Comparison of ENCODE assay signal across 21 cellular contexts in the genomic region with DNA sequence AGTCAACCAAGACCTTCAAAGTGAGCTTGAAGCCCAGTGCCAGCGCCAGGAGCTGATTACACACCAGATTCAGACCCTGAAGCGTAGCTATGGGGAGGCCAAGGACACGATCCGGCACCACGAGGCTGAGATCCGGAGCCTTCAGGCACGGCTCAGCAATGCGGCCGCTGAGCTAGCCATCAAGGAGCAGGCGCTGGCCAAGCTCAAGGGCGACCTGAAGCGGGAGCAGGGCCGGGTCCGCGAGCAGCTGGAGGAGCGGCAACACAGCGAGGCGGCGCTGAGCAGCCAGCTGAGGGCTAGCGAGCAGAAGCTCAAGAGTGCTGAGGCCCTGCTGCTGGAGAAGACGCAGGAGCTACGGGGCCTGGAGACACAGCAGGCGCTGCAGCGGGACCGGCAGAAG. TPM values are rescaled to one million over a fixed set of nuclear protein-coding genes. Genes with fewer than 3 reads are reported as not detected.
DNase-seq lines count a peak whose midpoint lies in the region; ATAC-seq, FAIRE-seq and TF ChIP-seq lines count a peak whose summit lies in the region.
"Had no signal": no experiment of that assay in that cellular context is flagged by ENCODE, and none has a peak within 500 bp of the region (broad histone marks: within the 10 kb centered on the region; RNA-seq: fewer than 3 reads in every experiment).

No MANE protein-coding gene starts in this region.

- TF ChIP-seq POLR2A in HepG2 (IDR thresholded peaks at IDR 0.05; ENCODE audit: insufficient read depth in 1 of 2, low read depth in 2 of 2, low read length in 2 of 2), result no peak
- TF ChIP-seq POLR2A in right lobe of liver (IDR thresholded peaks at IDR 0.05), result no peak
- TF ChIP-seq POLR2A in adrenal gland (IDR thresholded peaks at IDR 0.05), result no peak

- H3K79me2 ChIP-seq in HepG2 (ENCODE audit: insufficient read depth, low read length) (no peaks in the 10 kb centered on the region), osteoblast (ENCODE audit: insufficient read depth, low read length) (peaks cover 32% of the 10 kb centered on the region)

- H4K20me1 ChIP-seq in HepG2 (ENCODE audit: insufficient read depth, low read length), result no peaks in the 10 kb centered on the region
- peaks cover 54% of the 10 kb centered on the region for H4K20me1 ChIP-seq in osteoblast (ENCODE audit: insufficient read depth, low read length)

- H3K27ac ChIP-seq in HepG2 (ENCODE audit: extremely low read length, insufficient read depth, low read length) (no peak overlapping the region), right lobe of liver (no peak overlapping the region), adrenal gland (peak overlapping the region in 1 of 5 donors; percentile 34), osteoblast (ENCODE audit: low read depth, low read length) (no peak overlapping the region)

- H3K9ac ChIP-seq in HepG2 (ENCODE audit: insufficient read depth, low read depth, low read length), result no peak overlapping the region

- no peak for TF ChIP-seq RAD21 in HepG2 (CRISPR knock-in tag; IDR thresholded peaks at IDR 0.05)

- no peak overlapping the region for H3K4me2 ChIP-seq in HepG2 (ENCODE audit: low read depth, low read length)
- no peak overlapping the region for H3K4me2 ChIP-seq in osteoblast (ENCODE audit: insufficient read depth, low read length)
- H3K4me2 ChIP-seq: GM23338 had no signal

- no peak for FAIRE-seq in HepG2 (lab: Jason Lieb, UNC)
- FAIRE-seq: D721Med, G401.6, GM12892, GM18507, H54, HTR-8/SVneo had no signal

- H2AFZ ChIP-seq in HepG2 (ENCODE audit: low read length) (no peak overlapping the region), osteoblast (ENCODE audit: low read length) (no peak overlapping the region)
- H2AFZ ChIP-seq: GM23338 had no signal

- no peaks in the 10 kb centered on the region for H3K27me3 ChIP-seq in HepG2 (ENCODE audit: control insufficient read depth in 1 of 2, insufficient read depth in 2 of 2, low read length in 2 of 2)
- no peaks in the 10 kb centered on the region for H3K27me3 ChIP-seq in right lobe of liver
- H3K27me3 ChIP-seq in adrenal gland, result no peaks in the 10 kb centered on the region
- no peaks in the 10 kb centered on the region for H3K27me3 ChIP-seq in osteoblast (ENCODE audit: insufficient read depth, low read length)

- BruUV-seq in HepG2 (replicated peaks; lab: Mats Ljungman, UMichigan), result no TSS peak

- H3K4me3 Mint-ChIP-seq in progenitor cell of endocrine pancreas (ENCODE audit: low read depth), result no peak overlapping the region
- H3K4me3 Mint-ChIP-seq: B cell; CD8-positive, alpha-beta memory T cell; GM23338; IgD-negative memory B cell had no signal

- in situ Hi-C loops in HepG2 (cut with HindIII; ENCODE audit: extremely low pct_ligation_motif_present, low pct_unique_long_range_greater_than_20kb), result no loop called here

- TF ChIP-seq CTCF in HepG2 (CRISPR knock-in tag; IDR thresholded peaks at IDR 0.05), result no peak
- TF ChIP-seq CTCF in right lobe of liver (IDR thresholded peaks at IDR 0.05), result no peak
- no peak for TF ChIP-seq CTCF in adrenal gland (IDR thresholded peaks at IDR 0.05)
- no peak for TF ChIP-seq CTCF in osteoblast (IDR thresholded peaks at IDR 0.05; ENCODE audit: extremely low read depth, low read depth, low read length)
- no peak for TF ChIP-seq CTCF in progenitor cell of endocrine pancreas (IDR thresholded peaks at IDR 0.05; ENCODE audit: unreplicated experiment)

- over 99% methylated on average over 24 of the region's 25 CpGs for WGBS in HepG2 (ENCODE audit: low lambda C conversion rate)
- WGBS in right lobe of liver (ENCODE audit: insufficient coverage, low coverage, low lambda C conversion rate, missing lambda C conversion rate), result 92% methylated on average over 2 of the region's 25 CpGs
- WGBS in adrenal gland, 4 donors, result 45 to 68% (median 54%) methylated on average over 15 to 25 of the region's 25 CpGs

- H3K4me3 ChIP-seq in HepG2 (replicated peaks in 1 of 3; ENCODE audit: insufficient read depth in 1 of 3, low read depth in 2 of 3, low read length in 3 of 3), result no peak overlapping the region
- H3K4me3 ChIP-seq in right lobe of liver, result no peak overlapping the region
- H3K4me3 ChIP-seq in adrenal gland, result no peak overlapping the region
- no peak overlapping the region for H3K4me3 ChIP-seq in osteoblast (ENCODE audit: insufficient read depth, low read length)
- H3K4me3 ChIP-seq: GM23338 had no signal

- H3K36me3 ChIP-seq in HepG2 (replicated peaks in 1 of 2; ENCODE audit: control insufficient read depth in 1 of 2, insufficient read depth in 2 of 2, low read length in 2 of 2) (peaks cover 17 to 64% of the 10 kb centered on the region in 2 experiments; a peak in 4 of 5 replicates), right lobe of liver (peaks cover 0 to 75% (median 29%) of the 10 kb centered on the region in 4 donors), adrenal gland (replicated peaks in 1 of 2) (peaks cover 0 to 88% of the 10 kb centered on the region in 2 donors), osteoblast (ENCODE audit: insufficient read depth, low read length) (peaks cover 98% of the 10 kb centered on the region)

- H3K36me3 Mint-ChIP-seq in progenitor cell of endocrine pancreas (ENCODE audit: insufficient read depth), result peaks cover 8% of the 10 kb centered on the region

- intact Hi-C loops in HepG2 (cut with micrococcal nuclease; ENCODE audit: unreplicated experiment), result no loop called here
- intact Hi-C loops in right lobe of liver (cut with DNase I), result no loop called here
- intact Hi-C loops in adrenal gland (cut with DNase I), result no loop called here

- CTCF ChIA-PET in HepG2 (lab: Yijun Ruan, JAX; ENCODE audit: low intra/inter-chr PET ratio, low total read pairs), result no interaction called here

- H3K9me3 Mint-ChIP-seq in progenitor cell of endocrine pancreas (ENCODE audit: low read depth), result no peaks in the 10 kb centered on the region
- H3K9me3 Mint-ChIP-seq: CD4-positive, CD25-positive, alpha-beta regulatory T cell; CD8-positive, alpha-beta memory T cell; GM23338; IgD-negative memory B cell had no signal

- H3K4me1 Mint-ChIP-seq in progenitor cell of endocrine pancreas (ENCODE audit: low read depth), result no peaks in the 10 kb centered on the region
- H3K4me1 Mint-ChIP-seq: B cell, GM23338 had no signal

- H3K9me3 ChIP-seq in HepG2 (ENCODE audit: low read length) (no peaks in the 10 kb centered on the region), right lobe of liver (no peaks in the 10 kb centered on the region), adrenal gland (replicated peaks in 1 of 3) (no peaks in the 10 kb centered on the region), osteoblast (ENCODE audit: low read depth, low read length) (no peaks in the 10 kb centered on the region)

- DNase-seq in HepG2 (ENCODE audit: low spot score) (no peak), right lobe of liver (no peak), adrenal gland (peak; percentile 67 to 93 (median 88)), osteoblast (ENCODE audit: insufficient read length, low spot score, missing footprints) (peak; percentile 87), SKM-1 (lab: John Stamatoyannopoulos, UW; ENCODE audit: unreplicated experiment) (no peak), progenitor cell of endocrine pancreas (ENCODE audit: low spot score, unreplicated experiment) (no peak)
- DNase-seq: C1 segment of cervical spinal cord; CD4-positive, CD25-positive, alpha-beta regulatory T cell; CD8-positive, alpha-beta memory T cell; COR-L47; HCEC 1CT had no signal

- H3K4me1 ChIP-seq in HepG2 (ENCODE audit: insufficient read depth, low read length) (no peaks in the 10 kb centered on the region), right lobe of liver (no peaks in the 10 kb centered on the region), adrenal gland (replicated peaks in 1 of 2) (peaks cover 0 to 3% of the 10 kb centered on the region in 2 donors), osteoblast (ENCODE audit: insufficient read depth, low read length) (no peaks in the 10 kb centered on the region)

- H3K27ac Mint-ChIP-seq in progenitor cell of endocrine pancreas, result no peak overlapping the region
- H3K27ac Mint-ChIP-seq: B cell had no signal

- no peak for TF ChIP-seq EP300 in HepG2 (IDR thresholded peaks at IDR 0.05; ENCODE audit: low read depth in 2 of 2, low read length in 2 of 2)
- TF ChIP-seq EP300 in HepG2 (CRISPR knock-in tag; IDR thresholded peaks at IDR 0.05; ENCODE audit: borderline replicate concordance), result no peak

- POLR2A ChIA-PET in HepG2 (lab: Yijun Ruan, JAX), result no interaction called here

- H3K27me3 Mint-ChIP-seq in progenitor cell of endocrine pancreas, result no peaks in the 10 kb centered on the region
- H3K27me3 Mint-ChIP-seq: B cell; CD4-positive, CD25-positive, alpha-beta regulatory T cell; CD8-positive, alpha-beta memory T cell; IgD-negative memory B cell had no signal

- ATAC-seq in HepG2 (no peak), right lobe of liver (no peak), HG02870 (IDR thresholded peaks at IDR 0.05; ENCODE audit: unreplicated experiment) (no peak)
- ATAC-seq: GM23338 had no signal

TF ChIP-seq in HepG2, 621 proteins besides CTCF, POLR2A, EP300 and RAD21 (continues in another document):
- TF ChIP-seq PHF8 (CRISPR knock-in tag; IDR thresholded peaks at IDR 0.05), result no peak

RNA-seq across cellular contexts. Expression of a gene that starts 42.0 kb away (rescaled TPM):
- total RNA-seq in HepG2 (2016; rRNA removed; fragmentation: Illumina TruSeq; extraction: Trizol) (6.4 and 11.4 TPM in 2 replicates), right lobe of liver (1 to 10 TPM in 5 of 6 experiments, under 1 TPM in 1; 0.68 to 3.6 (median 2.8) TPM), adrenal gland (10 to 100 TPM in 1 of 8 donors, 1 to 10 TPM in 7; 1.9 to 14.2 (median 3.7) TPM), osteoblast (1.4 and 2.7 TPM in 2 replicates), progenitor cell of endocrine pancreas (1.00 and 1.2 TPM in 2 replicates)
- 3.0 and 3.5 TPM in 2 replicates for total RNA-seq in HepG2 (2016; cell fraction: cytosol; rRNA removed; fragmentation: Illumina TruSeq; extraction: Trizol; ENCODE audit: low read depth)
- 5.8 and 11.8 TPM in 2 replicates for total RNA-seq in HepG2 (2016; cell fraction: insoluble cytoplasmic fraction; rRNA removed; fragmentation: Illumina TruSeq; extraction: Trizol)
- 9.3 and 9.7 TPM in 2 replicates for total RNA-seq in HepG2 (2016; cell fraction: membrane; rRNA removed; fragmentation: Illumina TruSeq; extraction: Trizol)
- total RNA-seq in HepG2 (2016; cell fraction: nucleus; rRNA removed; fragmentation: Illumina TruSeq; extraction: Trizol), result 10.6 and 11.8 TPM in 2 replicates
- polyA plus RNA-seq in HepG2 (2011; rRNA removed) (4.8 and 5.2 TPM in 2 replicates), adrenal gland (1 to 10 TPM; 3.1 to 5.1 (median 3.1) TPM)
- 4.0 and 4.1 TPM in 2 replicates for polyA plus RNA-seq in HepG2 (2011; cell fraction: cytosol; rRNA removed)
- 3.9 and 4.4 TPM in 2 replicates for polyA plus RNA-seq in HepG2 (2011; cell fraction: nucleus; rRNA removed)
- 4.5 and 5.6 TPM in 2 replicates for polyA plus RNA-seq in HepG2 (2012)
- 1.8 and 2.0 TPM in 2 replicates for polyA plus RNA-seq in HepG2 (2016; cell fraction: cytosol; fragmentation: Illumina TruSeq; extraction: Trizol; ENCODE audit: low read depth)
- polyA plus RNA-seq in HepG2 (2016; cell fraction: insoluble cytoplasmic fraction; fragmentation: Illumina TruSeq; extraction: Trizol; ENCODE audit: low read depth), result 5.1 and 5.4 TPM in 2 replicates
- polyA plus RNA-seq in HepG2 (2016; cell fraction: membrane; fragmentation: Illumina TruSeq; extraction: Trizol; ENCODE audit: low read depth), result 3.9 and 4.0 TPM in 2 replicates
- polyA plus RNA-seq in HepG2 (2016; cell fraction: nucleus; fragmentation: Illumina TruSeq; extraction: Trizol; ENCODE audit: insufficient read depth, low read depth), result 17.5 and 18.2 TPM in 2 replicates
- 7.8 TPM in 2 replicates for polyA minus RNA-seq in HepG2 (2011; rRNA and poly(A)+ RNA removed; ENCODE audit: low replicate concordance)
- polyA minus RNA-seq in HepG2 (2011; cell fraction: cytosol; rRNA and poly(A)+ RNA removed), result 3.1 and 3.6 TPM in 2 replicates
- polyA minus RNA-seq in HepG2 (2011; cell fraction: nucleus; rRNA and poly(A)+ RNA removed), result 4.5 and 6.3 TPM in 2 replicates
- total RNA-seq: GM23338 had no signal
- polyA plus RNA-seq: GM23338 had no signal

Comparison
In these comparisons a context has a peak if more than half of its experiments do, and no peak if none do; other contexts are left out.
1. DNase-seq: peak in adrenal gland (7 of 7) and osteoblast (single experiment); none in HepG2 (single experiment), right lobe of liver (0 of 3), SKM-1 (single experiment) and progenitor cell of endocrine pancreas (single experiment).